23 cellular contexts compared by ENCODE assay signal in the genomic region with DNA sequence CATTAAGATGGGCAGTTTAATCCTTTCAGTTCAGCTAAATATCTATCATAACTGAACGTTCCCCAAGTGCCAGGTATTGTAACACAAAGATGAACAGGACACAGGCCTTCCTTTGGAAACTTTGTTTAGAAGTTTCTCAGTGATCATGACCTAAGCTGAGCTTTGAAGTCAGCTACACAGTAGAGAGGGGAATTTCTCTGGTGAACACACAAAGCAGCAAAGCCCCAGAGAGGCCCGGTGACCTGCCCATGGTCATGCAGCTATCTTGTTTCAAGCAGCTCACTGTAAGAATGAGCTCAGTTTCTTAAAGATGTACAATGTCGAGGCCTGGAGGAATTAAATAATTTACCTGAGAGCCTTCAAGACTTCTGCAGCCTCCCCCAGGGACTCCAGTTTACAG.
DNase-seq lines count a peak whose midpoint lies in the region; ATAC-seq and TF ChIP-seq lines count a peak whose summit lies in the region.
"Had no signal": no experiment of that assay in that cellular context is flagged by ENCODE, and none has a peak within 500 bp of the region (broad histone marks: within the 10 kb centered on the region; RNA-seq: fewer than 3 reads in every experiment).

No MANE protein-coding gene starts in this region.

- WGBS in neuronal stem cell (ENCODE audit: extremely low coverage in 2 of 2, insufficient read length in 2 of 2, insufficient replicate concordance in 1 of 2), 2 donors = no CpG with 5 or more reads among the region's 3 CpGs

- peak; percentile 52 for ATAC-seq in GM21423 (IDR thresholded peaks at IDR 0.05; ENCODE audit: unreplicated experiment)
- no peak for ATAC-seq in HG03280 (IDR thresholded peaks at IDR 0.05; ENCODE audit: unreplicated experiment)
- ATAC-seq in GM21619 (IDR thresholded peaks at IDR 0.05; ENCODE audit: unreplicated experiment) = no peak
- ATAC-seq: CD8-positive, alpha-beta T cell; T-cell had no signal

- DNase-seq in neuronal stem cell (ENCODE audit: low spot score) = no peak
- no peak for DNase-seq in NOMO-1 (lab: John Stamatoyannopoulos, UW; ENCODE audit: unreplicated experiment in 2 of 2)
- DNase-seq in NCI-H2171 (lab: John Stamatoyannopoulos, UW) = no peak
- DNase-seq: ACHN; CD8-positive, alpha-beta T cell; DND-41; H9; HFFc6; Karpas-422; NCI-H1694; NCI-H2081; NCI-H2171 treated with DMSO at 0.1 percent for 48 hours; NCI-H446; NCI-H526 treated with DMSO at 0.1 percent for 48 hours; PC-9; RPMI8226; SHP77 treated with DMSO at 0.1 percent for 48 hours; T-cell had no signal

- peak overlapping the region; percentile 18 for H2AFZ ChIP-seq in OCI-LY3 (ENCODE audit: low read depth, low read length)
- H2AFZ ChIP-seq in neuronal stem cell (ENCODE audit: low read length) = peak overlapping the region; percentile 50
- H2AFZ ChIP-seq: PC-9 had no signal

- H3K79me2 ChIP-seq in OCI-LY3 (ENCODE audit: low read length) = no peaks in the 10 kb centered on the region

- no peak overlapping the region for H2BK120ac ChIP-seq in neuronal stem cell (ENCODE audit: low read depth, low read length)

- no peak overlapping the region for H4K91ac ChIP-seq in neuronal stem cell (ENCODE audit: low read depth, low read length, poor library complexity)

- no peak overlapping the region for H3K4ac ChIP-seq in neuronal stem cell (ENCODE audit: low read length)

- no peak overlapping the region for H3K4me3 ChIP-seq in OCI-LY3 (ENCODE audit: low read length)
- H3K4me3 ChIP-seq in neuronal stem cell (ENCODE audit: low read length in 2 of 2) = no peak overlapping the region
- H3K4me3 ChIP-seq: BLaER1 treated with 17β-estradiol and CSF1 and Interleukin-3, amounts not matched to agents 10 nM and 100 nM; PC-9 had no signal

- no peak overlapping the region for H4K8ac ChIP-seq in neuronal stem cell (ENCODE audit: low read depth, low read length)

- no peak overlapping the region for H3K18ac ChIP-seq in neuronal stem cell (ENCODE audit: low read length)

- peaks cover 5% of the 10 kb centered on the region for H3K36me3 ChIP-seq in OCI-LY3 (replicated peaks; ENCODE audit: low read depth, low read length)
- no peaks in the 10 kb centered on the region for H3K36me3 ChIP-seq in neuronal stem cell (replicated peaks in 1 of 2; ENCODE audit: control insufficient read depth in 2 of 2, insufficient read depth in 2 of 2, low read length in 2 of 2)
- H3K36me3 ChIP-seq: BLaER1 treated with 17β-estradiol and CSF1 and Interleukin-3, amounts not matched to agents 10 nM and 100 nM had no signal

- H3K27me3 ChIP-seq in OCI-LY3 (ENCODE audit: low read depth, low read length) (no peaks in the 10 kb centered on the region), neuronal stem cell (ENCODE audit: control insufficient read depth in 3 of 3, insufficient read depth in 3 of 3, low read depth in 1 of 3, low read length in 3 of 3) (no peaks in the 10 kb centered on the region)
- H3K27me3 ChIP-seq: BLaER1 treated with 17β-estradiol and CSF1 and Interleukin-3, amounts not matched to agents 10 nM and 100 nM had no signal

- peak overlapping the region; percentile 11 for H3K27ac ChIP-seq in OCI-LY3 (ENCODE audit: low read length)
- no peak overlapping the region for H3K27ac ChIP-seq in neuronal stem cell (replicated peaks; ENCODE audit: low read length)
- H3K27ac ChIP-seq: BLaER1 treated with 17β-estradiol and CSF1 and Interleukin-3, amounts not matched to agents 10 nM and 100 nM; PC-9 had no signal

- H4K20me1 ChIP-seq in OCI-LY3 (ENCODE audit: insufficient read depth, low read length) = no peaks in the 10 kb centered on the region
- H4K20me1 ChIP-seq: BLaER1 treated with 17β-estradiol and CSF1 and Interleukin-3, amounts not matched to agents 10 nM and 100 nM had no signal

- H2AK5ac ChIP-seq in neuronal stem cell (ENCODE audit: low read depth, low read length) = no peak overlapping the region

- no peak overlapping the region for H2BK15ac ChIP-seq in neuronal stem cell (ENCODE audit: low read length)

- H3K14ac ChIP-seq in neuronal stem cell (ENCODE audit: low read length) = no peak overlapping the region

- H3K23ac ChIP-seq in neuronal stem cell (ENCODE audit: low read depth, low read length, poor library complexity) = no peak overlapping the region

- no peak overlapping the region for H2BK12ac ChIP-seq in neuronal stem cell (ENCODE audit: low read length)

- no peak for TF ChIP-seq CTCF in OCI-LY3 (IDR thresholded peaks at IDR 0.05; ENCODE audit: low read depth, low read length)

- H2BK5ac ChIP-seq in neuronal stem cell (ENCODE audit: low read length) = no peak overlapping the region

- H3K4me2 ChIP-seq in OCI-LY3 (ENCODE audit: low read length) (0 out of 2 replicates have a peak overlapping the region, but pooled peaks have one; percentile 1), neuronal stem cell (ENCODE audit: insufficient read depth, low read length, poor library complexity, severe bottlenecking) (no peak overlapping the region)
- H3K4me2 ChIP-seq: PC-9 had no signal

- H3K9ac ChIP-seq in OCI-LY3 (ENCODE audit: low read length) (peak overlapping the region; percentile 56; the same call in 1 of the 2 replicates), neuronal stem cell (ENCODE audit: low read depth, low read length, poor library complexity) (no peak overlapping the region)
- H3K9ac ChIP-seq: BLaER1 treated with 17β-estradiol and CSF1 and Interleukin-3, amounts not matched to agents 10 nM and 100 nM had no signal

- H3K79me1 ChIP-seq in neuronal stem cell (ENCODE audit: low read depth, low read length) = no peaks in the 10 kb centered on the region

- H3K9me3 ChIP-seq in OCI-LY3 (ENCODE audit: insufficient read depth, low read length) = 0 out of 2 replicates have a peak, but pooled peaks cover 4% of the 10 kb centered on the region
- H3K9me3 ChIP-seq in neuronal stem cell (replicated peaks in 1 of 2; ENCODE audit: control insufficient read depth in 2 of 2, insufficient read depth in 1 of 2, low read depth in 1 of 2, low read length in 2 of 2) = peaks cover 0 to 6% of the 10 kb centered on the region in 2 donors
- H3K9me3 ChIP-seq: BLaER1 treated with 17β-estradiol and CSF1 and Interleukin-3, amounts not matched to agents 10 nM and 100 nM had no signal

- H3K4me1 ChIP-seq in OCI-LY3 (ENCODE audit: low read length) = peaks cover 79% of the 10 kb centered on the region
- H3K4me1 ChIP-seq in neuronal stem cell (ENCODE audit: control insufficient read depth in 2 of 2, insufficient read depth in 1 of 2, low read depth in 1 of 2, low read length in 2 of 2) = peaks cover 3 to 5% of the 10 kb centered on the region in 2 donors
